ENCODE assay signal across 14 cellular contexts in the genomic region with DNA sequence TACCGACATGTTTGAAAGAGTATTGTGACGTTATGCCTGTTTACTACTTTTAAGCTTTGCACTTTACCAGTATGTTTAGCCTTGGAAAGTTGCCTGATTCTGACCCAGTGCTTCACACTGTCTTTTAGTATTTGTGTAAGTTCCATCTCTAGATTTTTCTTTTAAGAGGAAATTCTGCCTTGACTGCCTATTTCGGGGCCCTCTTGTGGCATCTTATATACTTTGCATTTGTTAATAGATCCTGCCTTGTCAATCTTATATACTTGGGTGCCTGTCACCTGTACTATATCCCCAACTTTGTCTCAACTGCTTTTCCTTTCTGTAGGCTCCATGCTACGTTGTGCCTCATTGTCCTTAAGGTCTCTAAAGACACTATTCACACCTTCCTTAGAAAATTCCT.
DNase-seq lines count a peak whose midpoint lies in the region; ATAC-seq and TF ChIP-seq lines count a peak whose summit lies in the region.
"Had no signal": no experiment of that assay in that cellular context is flagged by ENCODE, and none has a peak within 500 bp of the region (broad histone marks: within the 10 kb centered on the region; RNA-seq: fewer than 3 reads in every experiment).

No MANE protein-coding gene starts in this region.

- intact Hi-C loops in Panc1 (cut with micrococcal nuclease; ENCODE audit: unreplicated experiment): no loop called here
- intact Hi-C loops in uterus (cut with DNase I; ENCODE audit: low total_unique reads): no loop called here

- H3K27me3 Mint-ChIP-seq in GM23338 (ENCODE audit: insufficient read depth, low read depth, poor library complexity): no peaks in the 10 kb centered on the region
- no peaks in the 10 kb centered on the region for H3K27me3 Mint-ChIP-seq in activated CD4-positive, alpha-beta memory T cell treated with anti-CD3 and anti-CD28 coated beads, Interleukin-2, amount 10 ng/mL, durations not matched to agents 7 days and 5 days
- H3K27me3 Mint-ChIP-seq: T-cell had no signal

- H3K9me3 Mint-ChIP-seq in GM23338: no peaks in the 10 kb centered on the region
- H3K9me3 Mint-ChIP-seq in activated CD4-positive, alpha-beta memory T cell treated with anti-CD3 and anti-CD28 coated beads, Interleukin-2, amount 10 ng/mL, durations not matched to agents 7 days and 5 days: no peaks in the 10 kb centered on the region

- H3K4me1 ChIP-seq in GM23338 (ENCODE audit: insufficient read depth) (peaks cover 30% of the 10 kb centered on the region), Panc1 (ENCODE audit: control insufficient read depth, insufficient read depth, low read length) (no peaks in the 10 kb centered on the region), uterus (no peaks in the 10 kb centered on the region)
- H3K4me1 ChIP-seq: stomach had no signal

- TF ChIP-seq POLR2A in uterus (IDR thresholded peaks at IDR 0.05): no peak

- H3K9me2 ChIP-seq in GM23338 (ENCODE audit: insufficient read depth): no peaks in the 10 kb centered on the region

- H3K36me3 Mint-ChIP-seq in GM23338 (ENCODE audit: low read depth): peaks cover 9% of the 10 kb centered on the region
- H3K36me3 Mint-ChIP-seq in activated CD4-positive, alpha-beta memory T cell treated with anti-CD3 and anti-CD28 coated beads, Interleukin-2, amount 10 ng/mL, durations not matched to agents 7 days and 5 days (ENCODE audit: low read depth): no peaks in the 10 kb centered on the region
- H3K36me3 Mint-ChIP-seq: T-cell had no signal

- CTCF ChIA-PET in Panc1 (lab: Charles Lee): no interaction called here
- CTCF ChIA-PET in activated CD4-positive, alpha-beta memory T cell treated with anti-CD3 and anti-CD28 coated beads, Interleukin-2, amount 10 ng/mL, durations not matched to agents 7 days and 5 days (lab: Charles Lee): no interaction called here

- H3K27me3 ChIP-seq in GM23338 (ENCODE audit: insufficient read depth): no peaks in the 10 kb centered on the region
- no peaks in the 10 kb centered on the region for H3K27me3 ChIP-seq in Panc1 (ENCODE audit: control insufficient read depth, insufficient read depth, low read length)
- no peaks in the 10 kb centered on the region for H3K27me3 ChIP-seq in uterus
- H3K27me3 ChIP-seq: stomach had no signal

- POLR2A ChIA-PET in Panc1 (lab: Charles Lee): no interaction called here
- POLR2A ChIA-PET in activated CD4-positive, alpha-beta memory T cell treated with anti-CD3 and anti-CD28 coated beads, Interleukin-2, amount 10 ng/mL, durations not matched to agents 7 days and 5 days (lab: Charles Lee): no interaction called here

- no peak overlapping the region for H3K4me2 ChIP-seq in GM23338

- H3K4me1 Mint-ChIP-seq in GM23338: peaks cover 31% of the 10 kb centered on the region
- H3K4me1 Mint-ChIP-seq in activated CD4-positive, alpha-beta memory T cell treated with anti-CD3 and anti-CD28 coated beads, Interleukin-2, amount 10 ng/mL, durations not matched to agents 7 days and 5 days: no peaks in the 10 kb centered on the region
- H3K4me1 Mint-ChIP-seq: T-cell had no signal

- H3K79me2 ChIP-seq in GM23338 (replicated peaks; ENCODE audit: insufficient read depth): no peaks in the 10 kb centered on the region

- no peak overlapping the region for H2AFZ ChIP-seq in GM23338

- no peaks in the 10 kb centered on the region for H3F3A ChIP-seq in GM23338 (replicated peaks; ENCODE audit: low read depth)

- H3K9me3 ChIP-seq in Panc1 (ENCODE audit: control insufficient read depth, insufficient read depth, low read depth, low read length) (0 out of 2 replicates have a peak, but pooled peaks cover 3% of the 10 kb centered on the region), uterus (no peaks in the 10 kb centered on the region)
- H3K9me3 ChIP-seq: stomach had no signal

- no TSS peak for BruUV-seq in Panc1 (replicated peaks; lab: Mats Ljungman, UMichigan)

- peak; percentile 66 for ATAC-seq in GM23338
- ATAC-seq in Panc1: 0 out of 2 replicates have a peak, but pooled peaks have one; percentile 62
- ATAC-seq: T-cell had no signal

- in situ Hi-C loops in Panc1 (cut with HindIII; ENCODE audit: low pct_unique_long_range_greater_than_20kb, low sequenced_read_pairs): no loop called here

- no peak overlapping the region for H3K4me3 Mint-ChIP-seq in GM23338
- no peak overlapping the region for H3K4me3 Mint-ChIP-seq in activated CD4-positive, alpha-beta memory T cell treated with anti-CD3 and anti-CD28 coated beads, Interleukin-2, amount 10 ng/mL, durations not matched to agents 7 days and 5 days
- H3K4me3 Mint-ChIP-seq: T-cell had no signal

- peak overlapping the region; percentile 30; the same call in 1 of the 2 replicates for H3K27ac Mint-ChIP-seq in GM23338
- H3K27ac Mint-ChIP-seq in activated CD4-positive, alpha-beta memory T cell treated with anti-CD3 and anti-CD28 coated beads, Interleukin-2, amount 10 ng/mL, durations not matched to agents 7 days and 5 days: no peak overlapping the region
- H3K27ac Mint-ChIP-seq: T-cell had no signal

- no peaks in the 10 kb centered on the region for H4K20me1 ChIP-seq in GM23338 (replicated peaks; ENCODE audit: insufficient read depth)

- TF ChIP-seq CTCF in GM23338 (conservative IDR thresholded peaks at IDR 0.05; ENCODE audit: low read depth in 2 of 2) (peak; percentile 26 to 44; a peak in 3 of 4 replicates), Panc1 (IDR thresholded peaks at IDR 0.05) (peak; percentile 26; the same call in 1 of the 2 replicates), uterus (IDR thresholded peaks at IDR 0.05) (no peak)

- no peak overlapping the region for H3K4me3 ChIP-seq in GM23338
- no peak overlapping the region for H3K4me3 ChIP-seq in Panc1 (ENCODE audit: low read depth in 2 of 2, low read length in 2 of 2)
- no peak overlapping the region for H3K4me3 ChIP-seq in uterus
- H3K4me3 ChIP-seq: stomach had no signal

- no peak overlapping the region for H3K27ac ChIP-seq in GM23338 (ENCODE audit: low read depth)
- H3K27ac ChIP-seq in Panc1 (ENCODE audit: low read length): no peak overlapping the region
- H3K27ac ChIP-seq in uterus: no peak overlapping the region
- H3K27ac ChIP-seq: stomach had no signal

- H3K36me3 ChIP-seq in GM23338 (ENCODE audit: insufficient read depth): no peaks in the 10 kb centered on the region
- H3K36me3 ChIP-seq in Panc1 (ENCODE audit: control insufficient read depth, insufficient read depth, low read length): no peaks in the 10 kb centered on the region; the same call in 1 of the 2 replicates
- H3K36me3 ChIP-seq in uterus: no peaks in the 10 kb centered on the region
- H3K36me3 ChIP-seq: stomach had no signal

- peak; percentile 14 to 24 for DNase-seq in AML-193 (lab: John Stamatoyannopoulos, UW)
- DNase-seq in GM23338 (ENCODE audit: low spot score): peak; percentile 36
- DNase-seq in Panc1 (ENCODE audit: low read depth, low spot score): peak; percentile 2
- peak; percentile 8 for DNase-seq in fibroblast of peridontal ligament (ENCODE audit: extremely low read depth)
- DNase-seq in uterus: no peak
- no peak for DNase-seq in dedifferentiated amniotic fluid mesenchymal stem cell (ENCODE audit: extremely low spot score)
- DNase-seq in activated CD4-positive, alpha-beta T cell treated with anti-CD3 and anti-CD28 coated beads, Interleukin-2, amount 50 U/mL, for 4 hours: no peak
- no peak for DNase-seq in activated CD4-positive, alpha-beta memory T cell treated with anti-CD3 and anti-CD28 coated beads, Interleukin-2, amount 10 ng/mL, durations not matched to agents 7 days and 5 days
- DNase-seq: activated CD8-positive, alpha-beta memory T cell treated with anti-CD3 and anti-CD28 coated beads, Interleukin-2, amount 50 U/mL, for 4 hours; cerebellar nuclear complex; GF-D8; hippocampal formation; stomach; T-cell had no signal

TF ChIP-seq in GM23338, 12 proteins besides CTCF, POLR2A, EP300 and RAD21 (continues in another document):
- TF ChIP-seq, protein P1, sequence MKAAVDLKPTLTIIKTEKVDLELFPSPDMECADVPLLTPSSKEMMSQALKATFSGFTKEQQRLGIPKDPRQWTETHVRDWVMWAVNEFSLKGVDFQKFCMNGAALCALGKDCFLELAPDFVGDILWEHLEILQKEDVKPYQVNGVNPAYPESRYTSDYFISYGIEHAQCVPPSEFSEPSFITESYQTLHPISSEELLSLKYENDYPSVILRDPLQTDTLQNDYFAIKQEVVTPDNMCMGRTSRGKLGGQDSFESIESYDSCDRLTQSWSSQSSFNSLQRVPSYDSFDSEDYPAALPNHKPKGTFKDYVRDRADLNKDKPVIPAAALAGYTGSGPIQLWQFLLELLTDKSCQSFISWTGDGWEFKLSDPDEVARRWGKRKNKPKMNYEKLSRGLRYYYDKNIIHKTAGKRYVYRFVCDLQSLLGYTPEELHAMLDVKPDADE (IDR thresholded peaks at IDR 0.05): no peak
- TF ChIP-seq ZNF331 (CRISPR knock-in tag; IDR thresholded peaks at IDR 0.05; ENCODE audit: low read depth) (no peak), ZNF114 (CRISPR knock-in tag; IDR thresholded peaks at IDR 0.05) (no peak), JUNB (IDR thresholded peaks at IDR 0.05; ENCODE audit: unreplicated experiment) (no peak), EZH2phosphoT487 (IDR thresholded peaks at IDR 0.05; ENCODE audit: unreplicated experiment) (no peak), CREB1 (CRISPR knock-in tag; IDR thresholded peaks at IDR 0.05; ENCODE audit: low read depth) (no peak)

Comparison
In these comparisons a context has a peak if more than half of its experiments do, and no peak if none do; other contexts are left out.
1. DNase-seq: peak in AML-193 (2 of 2), GM23338 (single experiment), Panc1 (single experiment) and fibroblast of peridontal ligament (single experiment); none in uterus (0 of 2), dedifferentiated amniotic fluid mesenchymal stem cell (single experiment), activated CD4-positive, alpha-beta T cell treated with anti-CD3 and anti-CD28 coated beads, Interleukin-2, amount 50 U/mL, for 4 hours (0 of 2) and activated CD4-positive, alpha-beta memory T cell treated with anti-CD3 and anti-CD28 coated beads, Interleukin-2, amount 10 ng/mL, durations not matched to agents 7 days and 5 days (single experiment).
2. CTCF ChIP-seq: peak in GM23338 (2 of 2) and Panc1 (single experiment); none in uterus (0 of 4).